13 cellular contexts compared by ENCODE assay signal in genomic region chr7:55177589-55178261, GRCh38.
DNase-seq lines count a peak whose midpoint lies in the region; ATAC-seq lines count a peak whose summit lies in the region.
"Had no signal": no experiment of that assay in that cellular context is flagged by ENCODE, and none has a peak within 500 bp of the region (broad histone marks: within the 10 kb centered on the region; RNA-seq: fewer than 3 reads in every experiment).

No MANE protein-coding gene starts in this region.

- ATAC-seq in left lobe of liver: peak; percentile 14
- no peak for ATAC-seq in HG03460 (IDR thresholded peaks at IDR 0.05; ENCODE audit: unreplicated experiment)
- ATAC-seq in GM21515 (IDR thresholded peaks at IDR 0.05; ENCODE audit: unreplicated experiment): no peak
- ATAC-seq: activated CD8-positive, alpha-beta T cell treated with anti-CD3 and anti-CD28 coated beads for 36 hours; activated naive CD8-positive, alpha-beta T cell treated with anti-CD3 and anti-CD28 coated beads, Interleukin-2, amount 50 U/mL, for 24 hours; HCT116 had no signal

- DNase-seq in NCI-H1694 treated with DMSO at 0.1 percent for 48 hours (lab: John Stamatoyannopoulos, UW) (peak; percentile 21), dedifferentiated amniotic fluid mesenchymal stem cell (ENCODE audit: extremely low spot score) (peak; percentile 32), left lobe of liver (ENCODE audit: low spot score) (peak; percentile 48), smooth muscle cell of the brain vasculature (ENCODE audit: low read depth, low spot score) (peak; percentile 99), T-helper 1 cell (no peak), NK-92 (lab: John Stamatoyannopoulos, UW; ENCODE audit: unreplicated experiment) (no peak)
- DNase-seq: activated CD8-positive, alpha-beta T cell treated with anti-CD3 and anti-CD28 coated beads for 36 hours; activated naive CD8-positive, alpha-beta T cell treated with anti-CD3 and anti-CD28 coated beads, Interleukin-2, amount 50 U/mL, for 24 hours; CD4-positive, alpha-beta memory T cell; erythroblast had no signal

Comparison
In these comparisons a context has a peak if more than half of its experiments do, and no peak if none do; other contexts are left out.
1. DNase-seq: peak in NCI-H1694 treated with DMSO at 0.1 percent for 48 hours (single experiment), dedifferentiated amniotic fluid mesenchymal stem cell (single experiment), left lobe of liver (single experiment) and smooth muscle cell of the brain vasculature (single experiment); none in T-helper 1 cell (0 of 5) and NK-92 (single experiment).